9 cellular contexts compared by ENCODE assay signal in the genomic region with DNA sequence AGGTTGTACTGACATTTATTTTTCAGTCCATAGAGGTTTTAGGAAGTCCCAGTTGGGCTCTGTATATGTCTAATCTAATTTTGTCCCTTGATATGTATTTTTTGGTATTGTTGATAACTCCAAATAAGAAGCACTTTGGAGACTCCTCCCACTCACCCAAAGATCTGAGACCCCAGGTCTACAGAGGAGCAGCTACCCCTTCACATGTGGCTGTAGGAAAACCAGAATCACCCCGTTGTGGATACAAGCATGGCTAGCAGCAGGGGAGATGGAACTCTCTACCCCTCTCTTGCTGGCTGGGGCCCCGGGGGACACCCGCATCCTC. TPM values are rescaled to one million over a fixed set of nuclear protein-coding genes. Genes with fewer than 3 reads are reported as not detected.
A peak's percentile ranks its signal among the peaks of the same experiment; 100 is the strongest.
DNase-seq lines count a peak whose midpoint lies in the region; ATAC-seq, FAIRE-seq and TF ChIP-seq lines count a peak whose summit lies in the region.
"Had no signal": no experiment of that assay in that cellular context is flagged by ENCODE, and none has a peak within 500 bp of the region (broad histone marks: within the 10 kb centered on the region; RNA-seq: fewer than 3 reads in every experiment).

No MANE protein-coding gene starts in this region.

- H3K4me1 Mint-ChIP-seq in activated T-cell treated with anti-CD3 and anti-CD28 coated beads, Interleukin-2, amount 50 U/mL, for 72 hours (ENCODE audit: low read depth) = peaks cover 21% of the 10 kb centered on the region
- peaks cover 38% of the 10 kb centered on the region for H3K4me1 Mint-ChIP-seq in memory B cell

- in situ Hi-C loops in K562 (cut with MboI) (loop anchor here (5.0 kb wide), 1 partner anchor 58 kb away; no protein-coding TSS in a partner anchor), transverse colon (cut with MboI; ENCODE audit: low pct_ligation_motif_present in 1 of 4, low pct_unique_long_range_greater_than_20kb in 1 of 4, low sequenced_read_pairs in 3 of 4) (no loop called here)

- H3K4me2 ChIP-seq in K562 (ENCODE audit: insufficient read depth, low read length) = peak overlapping the region; percentile 78

- peaks cover 20% of the 10 kb centered on the region for H3K36me3 ChIP-seq in K562 (ENCODE audit: control insufficient read depth, insufficient read depth, low read length)
- no peaks in the 10 kb centered on the region for H3K36me3 ChIP-seq in transverse colon

- H3K4me1 ChIP-seq in K562 (replicated peaks in 1 of 2; ENCODE audit: control insufficient read depth in 2 of 2, insufficient read depth in 2 of 2, low read length in 2 of 2) (peaks cover 19 to 31% of the 10 kb centered on the region in 2 experiments; a peak in 4 of 5 replicates), transverse colon (peaks cover 0 to 14% (median 5%) of the 10 kb centered on the region in 4 donors)

- TF ChIP-seq RAD21 in K562 (CRISPR knock-in tag; conservative IDR thresholded peaks at IDR 0.05 in 1 of 2, IDR thresholded peaks at IDR 0.05 in 1 of 2) = no peak

- H3K9me3 ChIP-seq in K562 (replicated peaks; ENCODE audit: control insufficient read depth, insufficient read depth, low read depth, low read length) (no peaks in the 10 kb centered on the region), transverse colon (no peaks in the 10 kb centered on the region)

- 0% methylated on average over 3 of the region's 3 CpGs for WGBS in K562 (ENCODE audit: insufficient coverage, low coverage, missing lambda C conversion rate)
- 8% methylated on average over 3 of the region's 3 CpGs; no CpG with 5 or more reads in 1 of the 2 donors for WGBS in transverse colon (ENCODE audit: low coverage in 1 of 2), 2 donors

- H3K9ac ChIP-seq in K562 (ENCODE audit: insufficient read depth in 1 of 2, low read depth in 2 of 2, low read length in 2 of 2) = peak overlapping the region; percentile 77 to 88

- TF ChIP-seq POLR2A in K562 (conservative IDR thresholded peaks at IDR 0.05) (no peak), transverse colon (IDR thresholded peaks at IDR 0.05) (no peak)

- CTCF ChIA-PET in K562 (lab: Yijun Ruan, JAX; ENCODE audit: low intra/inter-chr PET ratio) = no interaction called here

- no peaks in the 10 kb centered on the region for H3K9me3 Mint-ChIP-seq in activated T-cell treated with anti-CD3 and anti-CD28 coated beads, Interleukin-2, amount 50 U/mL, for 72 hours
- H3K9me3 Mint-ChIP-seq in memory B cell = no peaks in the 10 kb centered on the region

- peak overlapping the region; percentile 87 for H3K27ac ChIP-seq in K562 (ENCODE audit: extremely low read depth, low read depth, low read length)
- H3K27ac ChIP-seq in transverse colon = peak overlapping the region; percentile 2 to 60 (median 15)

- H3K4me3 Mint-ChIP-seq in activated T-cell treated with anti-CD3 and anti-CD28 coated beads, Interleukin-2, amount 50 U/mL, for 72 hours = peak overlapping the region; percentile 72 to 84
- H3K4me3 Mint-ChIP-seq in memory B cell = peak overlapping the region; percentile 83

- POLR2A ChIA-PET in K562 (lab: Yijun Ruan, JAX) = interaction anchor here (0.6 to 1.6 kb wide), 5 partner anchors 9 to 373 kb away, joined by 3 to 5 read pairs (median 3); no protein-coding TSS in a partner anchor

- no peak for DNase-seq in activated T-cell treated with anti-CD3 and anti-CD28 coated beads, Interleukin-2, amount 50 U/mL, for 72 hours
- no peak for DNase-seq in activated T-cell treated with anti-CD3 and anti-CD28 coated beads, Interleukin-2, amount 50 U/mL, for 1 hour
- DNase-seq in K562 (ENCODE audit: extremely low read depth in 1 of 4, low spot score in 3 of 4) = peak in 1 of 4 experiments; percentile 23
- no peak for DNase-seq in memory B cell (ENCODE audit: low spot score in 2 of 2)
- no peak for DNase-seq in transverse colon
- no peak for DNase-seq in H4 (ENCODE audit: low spot score)
- DNase-seq in medulla oblongata (ENCODE audit: extremely low spot score) = no peak
- DNase-seq in T1000 (lab: John Stamatoyannopoulos, UW) = no peak
- DNase-seq: SIG-M5 had no signal

- no peaks in the 10 kb centered on the region for H3K27me3 ChIP-seq in K562 (ENCODE audit: control insufficient read depth in 2 of 2, insufficient read depth in 2 of 2, low read length in 2 of 2)
- peaks cover 68% of the 10 kb centered on the region for H3K27me3 ChIP-seq in transverse colon

- peak overlapping the region; percentile 37 for H3K4me3 ChIP-seq in K562
- H3K4me3 ChIP-seq in transverse colon = peak overlapping the region in 3 of 4 donors; percentile 6 to 45 (median 31)

- no peak for FAIRE-seq in K562 (lab: Jason Lieb, UNC)

- peaks cover 27% of the 10 kb centered on the region for H3K79me2 ChIP-seq in K562 (ENCODE audit: control insufficient read depth, insufficient read depth, low read length)

- TF ChIP-seq CTCF in K562 (IDR thresholded peaks at IDR 0.05 in 2 of 3, conservative IDR thresholded peaks at IDR 0.05 in 1 of 3; ENCODE audit: insufficient read depth in 2 of 3, low read depth in 1 of 3, low read length in 3 of 3) (no peak), transverse colon (IDR thresholded peaks at IDR 0.05) (no peak)

- TSS peak; percentile 68 for BruUV-seq in K562 (replicated peaks; lab: Mats Ljungman, UMichigan)

- no peak for ATAC-seq in activated T-cell treated with anti-CD3 and anti-CD28 coated beads, Interleukin-2, amount 50 U/mL, for 72 hours (replicated peaks in 1 of 2)
- ATAC-seq in K562 (no peak; the same call in 2 of the 3 replicates), memory B cell (ENCODE audit: low read depth) (peak; percentile 2)

- no peaks in the 10 kb centered on the region for H4K20me1 ChIP-seq in K562 (replicated peaks; ENCODE audit: control insufficient read depth, insufficient read depth, low read length)

- intact Hi-C loops in K562 (cut with micrococcal nuclease) (no loop called here), transverse colon (cut with DNase I; ENCODE audit: low total_unique reads) (no loop called here)

- H3K27me3 Mint-ChIP-seq in activated T-cell treated with anti-CD3 and anti-CD28 coated beads, Interleukin-2, amount 50 U/mL, for 72 hours (ENCODE audit: low read depth) = peaks cover 85% of the 10 kb centered on the region
- H3K27me3 Mint-ChIP-seq in memory B cell = no peaks in the 10 kb centered on the region

- peak overlapping the region; percentile 93 for H2AFZ ChIP-seq in K562 (ENCODE audit: low read depth, low read length)

- no peak overlapping the region for H3K27ac Mint-ChIP-seq in activated T-cell treated with anti-CD3 and anti-CD28 coated beads, Interleukin-2, amount 50 U/mL, for 72 hours
- peak overlapping the region; percentile 62 for H3K27ac Mint-ChIP-seq in memory B cell

- H3K36me3 Mint-ChIP-seq in activated T-cell treated with anti-CD3 and anti-CD28 coated beads, Interleukin-2, amount 50 U/mL, for 72 hours (ENCODE audit: insufficient read depth in 2 of 2) = no peaks in the 10 kb centered on the region
- peaks cover 9% of the 10 kb centered on the region for H3K36me3 Mint-ChIP-seq in memory B cell

- no peaks in the 10 kb centered on the region for H3K9me1 ChIP-seq in K562 (ENCODE audit: control insufficient read depth, insufficient read depth, low read length)

- TF ChIP-seq EP300 in K562 (IDR thresholded peaks at IDR 0.05; ENCODE audit: low read length) = no peak
- no peak for TF ChIP-seq EP300 in transverse colon (IDR thresholded peaks at IDR 0.05; ENCODE audit: low read depth)

TF ChIP-seq in K562, 482 proteins besides CTCF, POLR2A, EP300 and RAD21:
- TF ChIP-seq SRSF3 (IDR thresholded peaks at IDR 0.05; ENCODE audit: insufficient read depth, low read length) (no peak), CEBPG (CRISPR knock-in tag; IDR thresholded peaks at IDR 0.05) (no peak), CEBPG (tag; conservative IDR thresholded peaks at IDR 0.05 in 1 of 2, IDR thresholded peaks at IDR 0.05 in 1 of 2) (no peak), ZNF175 (CRISPR knock-in tag; IDR thresholded peaks at IDR 0.05; ENCODE audit: low read depth) (0 out of 2 replicates have a peak, but pooled peaks have one; percentile 19), ZNF143 (CRISPR knock-in tag; IDR thresholded peaks at IDR 0.05) (no peak), PRPF4 (IDR thresholded peaks at IDR 0.05; ENCODE audit: insufficient read depth, low read depth, low read length, poor library complexity, severe bottlenecking) (no peak)
TF ChIP-seq in K562: peak in this region for 1.

RNA-seq across cellular contexts. Expression of a gene that starts 9.4 kb away (rescaled TPM):
- total RNA-seq in activated T-cell treated with anti-CD3 and anti-CD28 coated beads, Interleukin-2, amount 50 U/mL, for 72 hours = under 1 TPM; 0.34 to 0.67 TPM
- 105 and 158 TPM in 2 replicates for total RNA-seq in K562 (2011; cell fraction: chromatin; rRNA removed; ENCODE audit: low replicate concordance)
- total RNA-seq in K562 (2011; cell fraction: nucleolus; rRNA removed) = 77.9 and 81.1 TPM in 2 replicates
- total RNA-seq in K562 (2011; cell fraction: nucleoplasm; rRNA removed) = 120 and 153 TPM in 2 replicates
- total RNA-seq in K562 (2014; rRNA removed) (68.0 and 69.2 TPM in 2 replicates), K562 (2014; rRNA removed; fragmentation: Illumina TruSeq; extraction: Trizol) (95.8 and 110 TPM in 2 replicates), K562 (2015; rRNA removed; fragmentation: Illumina TruSeq; extraction: Trizol) (79.8 and 80.2 TPM in 2 replicates), K562 (2021) (108 and 120 TPM in 2 replicates), transverse colon (1 to 10 TPM in 3 of 4 donors, under 1 TPM in 1; 0.80 to 7.9 (median 4.8) TPM)
- polyA plus RNA-seq in K562 (2011; rRNA removed) (67.9 and 78.2 TPM in 2 replicates), K562 (2014; fragmentation: Illumina TruSeq; extraction: Trizol) (97.5 and 133 TPM in 2 replicates), K562 (2014; fragmentation: Nextera tagmentation; extraction: Ambion mirVana) (10 to 100 TPM; 37.2 to 51.4 TPM), K562 (2014; rRNA removed) (101 and 110 TPM in 2 replicates)
- 34.7 and 42.9 TPM in 2 replicates for polyA plus RNA-seq in K562 (2011; cell fraction: cytosol; rRNA removed)
- polyA plus RNA-seq in K562 (2011; cell fraction: nucleus; rRNA removed) = 202 and 206 TPM in 2 replicates
- 97.4 and 134 TPM in 2 replicates for polyA plus RNA-seq in K562 (2012)
- polyA minus RNA-seq in K562 (2011; rRNA and poly(A)+ RNA removed) = 72.5 and 80.9 TPM in 2 replicates
- 27.8 and 36.2 TPM in 2 replicates for polyA minus RNA-seq in K562 (2011; cell fraction: cytosol; rRNA and poly(A)+ RNA removed)
- polyA minus RNA-seq in K562 (2011; cell fraction: nucleus; rRNA and poly(A)+ RNA removed) = 116 and 143 TPM in 2 replicates
- total RNA-seq in H4 (2014; rRNA removed; shearing (Covaris generic)) = not detected in 2 replicates

Comparison
In these comparisons a context has a peak if more than half of its experiments do, and no peak if none do; other contexts are left out.
1. RNA of a gene that starts 9.4 kb away (total RNA-seq): 68.0 to 158 TPM in K562; 0.80 to 7.9 TPM in transverse colon, 0.34 to 0.67 TPM in activated T-cell treated with anti-CD3 and anti-CD28 coated beads, Interleukin-2, amount 50 U/mL, for 72 hours and not detected in H4; every median in the first group is over 4 times any median in the second.